In the genomic region with DNA sequence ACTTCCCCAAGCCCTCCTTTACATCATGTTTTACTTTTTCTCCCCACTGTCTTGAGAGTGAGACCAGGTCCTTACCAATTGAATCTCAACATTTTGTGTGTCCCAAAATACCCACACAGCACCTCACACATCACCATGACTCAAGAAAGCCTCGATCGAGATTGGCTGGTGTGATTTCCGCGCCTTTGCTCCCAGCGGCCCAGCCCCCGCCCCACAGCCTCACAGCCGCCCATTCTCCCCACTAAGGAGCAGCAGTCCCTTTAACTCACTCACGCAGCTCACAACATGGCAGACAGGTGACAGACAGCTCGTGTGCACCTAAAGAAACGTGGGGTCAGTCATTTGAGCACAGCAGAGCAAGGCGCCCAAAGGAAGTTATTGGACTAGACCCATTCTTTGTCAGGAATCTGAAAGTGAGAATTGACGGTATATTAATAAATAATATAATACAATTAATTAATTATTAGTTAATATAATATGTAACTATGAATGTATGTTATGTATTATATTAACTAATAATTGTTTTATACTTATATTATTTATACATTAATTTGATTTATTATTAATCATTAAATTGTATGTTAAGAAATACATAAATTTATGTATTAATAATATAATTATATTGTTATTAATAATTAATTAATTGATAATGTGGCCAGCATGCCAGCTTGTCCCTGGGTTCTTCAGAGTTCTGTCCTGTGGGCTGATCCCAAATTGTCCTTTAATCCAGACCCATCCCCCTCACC, we compare ENCODE assay signal across 30 cellular contexts.
"Had no signal": no experiment of that assay in that cellular context is flagged by ENCODE, and none has a peak within 500 bp of the region (broad histone marks: within the 10 kb centered on the region; RNA-seq: fewer than 3 reads in every experiment).

No MANE protein-coding gene starts in this region.

- H3K9me3 ChIP-seq: adrenal gland, body of pancreas, breast epithelium, MG63 had no signal

- H3K27ac ChIP-seq: adrenal gland, body of pancreas, breast epithelium had no signal

- H3K36me3 ChIP-seq: adrenal gland, breast epithelium, MG63 had no signal

- H3K4me3 ChIP-seq: adrenal gland, body of pancreas, breast epithelium, MG63 had no signal

- FAIRE-seq: astrocyte had no signal

- H3K4me1 ChIP-seq: adrenal gland, body of pancreas, breast epithelium had no signal

- ATAC-seq: activated CD4-positive, CD25-positive, alpha-beta regulatory T cell treated with anti-CD3 and anti-CD28 coated beads, Interleukin-2, amount 50 U/mL, for 24 hours; activated naive CD4-positive, alpha-beta T cell treated with anti-CD3 and anti-CD28 coated beads, Interleukin-2, amount 50 U/mL, for 72 hours; activated T-cell treated with anti-CD3 and anti-CD28 coated beads, Interleukin-2, amount 50 U/mL, for 4 hours; body of pancreas; Panc1 had no signal

- DNase-seq: activated CD4-positive, alpha-beta memory T cell treated with anti-CD3 and anti-CD28 coated beads for 36 hours; activated CD4-positive, alpha-beta T cell treated with anti-CD3 and anti-CD28 coated beads for 4 hours; activated CD4-positive, alpha-beta T cell treated with anti-CD3 and anti-CD28 coated beads, Interleukin-2, amount 50 U/mL, for 1 hour; activated CD8-positive, alpha-beta memory T cell treated with anti-CD3 and anti-CD28 coated beads, Interleukin-2, amount 50 U/mL, for 4 hours; activated gamma-delta T cell treated with Interleukin-2 at 50 U/mL for 16 hours; activated naive CD4-positive, alpha-beta T cell treated with anti-CD3 and anti-CD28 coated beads for 36 hours; activated T-cell treated with anti-CD3 and anti-CD28 coated beads for 4 hours; activated T-cell treated with anti-CD3 and anti-CD28 coated beads, Interleukin-2, amount 50 U/mL, for 4 hours; adrenal gland; body of pancreas; Kasumi-1; MG63; MV-4-11; NCI-H1092; NCI-H1436 treated with DMSO at 0.1 percent for 48 hours; NCI-H1694 treated with DMSO at 0.1 percent for 48 hours; NCI-H2029; NCI-H345; NCI-H524 treated with DMSO at 0.1 percent for 48 hours; RPMI8226; SIG-M5; SW 1271; T-helper 1 cell; T-helper 2 cell; T-helper 9 cell had no signal
